Comparison of ENCODE assay signal across 10 cellular contexts in genomic region chr1:24927886-24928630, GRCh38. TPM values are rescaled to one million over a fixed set of nuclear protein-coding genes. Genes with fewer than 3 reads are reported as not detected.
DNase-seq lines count a peak whose midpoint lies in the region; ATAC-seq and TF ChIP-seq lines count a peak whose summit lies in the region.
"Had no signal": no experiment of that assay in that cellular context is flagged by ENCODE, and none has a peak within 500 bp of the region (broad histone marks: within the 10 kb centered on the region; RNA-seq: fewer than 3 reads in every experiment).

No MANE protein-coding gene starts in this region.

- H3K9me2 ChIP-seq in MM.1S (replicated peaks; ENCODE audit: insufficient read depth, low read length): no peaks in the 10 kb centered on the region

- H3K36me3 ChIP-seq in MM.1S (replicated peaks; ENCODE audit: insufficient read depth, low read length) (0 out of 2 replicates have a peak, but pooled peaks cover 5% of the 10 kb centered on the region), colonic mucosa (no peaks in the 10 kb centered on the region)
- H3K36me3 ChIP-seq: thyroid gland had no signal

- peak overlapping the region; percentile 81 for H3K9ac ChIP-seq in MM.1S (ENCODE audit: low read length)
- H3K9ac ChIP-seq in colonic mucosa (ENCODE audit: low read depth in 2 of 2, low read length in 2 of 2): peak overlapping the region; percentile 39 to 43

- H3K4me2 ChIP-seq in MM.1S (ENCODE audit: low read depth, low read length): peak overlapping the region; percentile 83

- peaks cover 65% of the 10 kb centered on the region for H3K79me2 ChIP-seq in MM.1S (ENCODE audit: low read length)

- TF ChIP-seq CTCF in MM.1S (IDR thresholded peaks at IDR 0.05; ENCODE audit: low read length): no peak
- TF ChIP-seq CTCF in colonic mucosa (IDR thresholded peaks at IDR 0.05): no peak
- TF ChIP-seq CTCF in neural crest cell (conservative IDR thresholded peaks at IDR 0.05): no peak

- peaks cover 14% of the 10 kb centered on the region for H3K4me1 Mint-ChIP-seq in neural crest cell

- no peak for DNase-seq in MM.1S
- DNase-seq in colonic mucosa: no peak
- no peak for DNase-seq in neural crest cell (ENCODE audit: low read depth, low spot score)
- no peak for DNase-seq in SIG-M5 (lab: John Stamatoyannopoulos, UW)
- DNase-seq in stimulated activated CD4-positive, alpha-beta T cell treated with anti-CD3 and anti-CD28 coated beads, Interleukin-4, amount 100 ng/mL, for 24 hours: no peak
- DNase-seq: NCI-H446, thyroid gland had no signal

- peak overlapping the region; percentile 4 for H3K4me3 Mint-ChIP-seq in neural crest cell

- H3K4me3 ChIP-seq in GM08714 (ENCODE audit: low read length) (peak overlapping the region; percentile 90), MM.1S (ENCODE audit: low read length) (peak overlapping the region; percentile 95), colonic mucosa (peak overlapping the region; percentile 40)

- no peaks in the 10 kb centered on the region for H3K9me3 Mint-ChIP-seq in neural crest cell

- H3K9me3 ChIP-seq in MM.1S (replicated peaks; ENCODE audit: insufficient read depth, low read length) (no peaks in the 10 kb centered on the region), colonic mucosa (no peaks in the 10 kb centered on the region)
- H3K9me3 ChIP-seq: thyroid gland had no signal

- H3K27ac ChIP-seq in MM.1S (ENCODE audit: low read length): peak overlapping the region; percentile 84; the same call in 1 of the 2 replicates
- no peak overlapping the region for H3K27ac ChIP-seq in colonic mucosa
- H3K27ac ChIP-seq: thyroid gland had no signal

- intact Hi-C loops in colonic mucosa (cut with DNase I): no loop called here

- peaks cover 26% of the 10 kb centered on the region for H3K4me1 ChIP-seq in MM.1S (ENCODE audit: low read length)
- peaks cover 17% of the 10 kb centered on the region for H3K4me1 ChIP-seq in colonic mucosa

- ATAC-seq in HG02610 (IDR thresholded peaks at IDR 0.05; ENCODE audit: unreplicated experiment) (no peak), HG03432 (IDR thresholded peaks at IDR 0.05; ENCODE audit: unreplicated experiment) (no peak)

- peaks cover 3% of the 10 kb centered on the region; the same call in 1 of the 2 replicates for H4K20me1 ChIP-seq in MM.1S (ENCODE audit: insufficient read depth, low read length)

- H3K27me3 ChIP-seq in MM.1S (replicated peaks; ENCODE audit: insufficient read depth, low read length): no peaks in the 10 kb centered on the region
- peaks cover 71% of the 10 kb centered on the region for H3K27me3 ChIP-seq in colonic mucosa

- H3F3A ChIP-seq in MM.1S (ENCODE audit: insufficient read depth, low read length): peaks cover 19% of the 10 kb centered on the region

- no peak overlapping the region for H3K27ac Mint-ChIP-seq in neural crest cell (ENCODE audit: unreplicated experiment)

- H3K36me3 Mint-ChIP-seq in neural crest cell (ENCODE audit: low read depth): no peaks in the 10 kb centered on the region

- H3K27me3 Mint-ChIP-seq in neural crest cell (ENCODE audit: low read depth): peaks cover 82% of the 10 kb centered on the region

- peak overlapping the region; percentile 80; the same call in 1 of the 2 replicates for H2AFZ ChIP-seq in MM.1S (ENCODE audit: low read length)

RNA-seq across cellular contexts. Expression of gene RUNX3, which starts 2.0 kb away (rescaled TPM):
- 1 to 10 TPM; 1.6 to 3.2 TPM for total RNA-seq in colonic mucosa
- 0.16 TPM in 1 of 2 replicates, not detected in the other for total RNA-seq in neural crest cell

Comparison
In these comparisons a context has a peak if more than half of its experiments do, and no peak if none do; other contexts are left out.
1. H3K4me3 ChIP-seq: peak in every context shown above with its lines; median percentile 95 in MM.1S; 90 in GM08714; 40 in colonic mucosa.